ENCODE assay signal across 11 cellular contexts in the genomic region with DNA sequence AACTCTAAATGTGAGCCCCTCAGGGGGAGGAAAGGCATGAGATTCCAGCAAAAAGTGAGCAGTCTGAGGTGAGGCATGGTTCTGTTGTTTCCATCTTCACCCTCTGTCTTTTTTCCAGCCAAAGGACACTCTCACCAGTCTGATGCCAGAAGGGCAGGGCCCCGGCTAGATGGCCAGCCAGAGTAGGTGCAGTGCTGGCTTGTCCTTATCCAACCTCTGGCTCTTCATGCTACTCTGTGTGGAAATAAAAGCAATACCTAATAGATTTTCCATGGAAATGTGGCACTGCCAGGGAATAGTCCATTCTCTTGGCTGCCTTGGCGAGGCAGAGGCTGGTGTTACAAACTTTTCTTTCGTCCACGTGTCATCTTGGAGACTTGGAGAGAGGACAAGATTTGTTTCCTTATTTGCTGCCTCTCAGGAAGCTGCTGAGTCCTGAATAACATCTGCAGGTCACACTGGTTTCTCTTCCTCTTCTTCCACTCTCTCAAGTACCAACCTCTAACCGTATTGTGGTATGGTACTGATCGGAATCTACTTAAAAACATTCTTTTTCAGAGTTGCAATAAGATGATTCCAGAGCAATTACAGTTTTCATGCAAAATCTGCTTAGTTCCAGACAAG. TPM values are rescaled to one million over a fixed set of nuclear protein-coding genes. Genes with fewer than 3 reads are reported as not detected.
A peak's percentile ranks its signal among the peaks of the same experiment; 100 is the strongest.
DNase-seq lines count a peak whose midpoint lies in the region; ATAC-seq, FAIRE-seq and TF ChIP-seq lines count a peak whose summit lies in the region.
"Had no signal": no experiment of that assay in that cellular context is flagged by ENCODE, and none has a peak within 500 bp of the region (broad histone marks: within the 10 kb centered on the region; RNA-seq: fewer than 3 reads in every experiment).

No MANE protein-coding gene starts in this region.

- H3K9ac ChIP-seq in BLaER1 = peak overlapping the region; percentile 7; the same call in 1 of the 2 replicates
- H3K9ac ChIP-seq in GM12878 (ENCODE audit: control insufficient read depth, insufficient read depth, low read length) = no peak overlapping the region

- H3K27me3 ChIP-seq in BLaER1 (no peaks in the 10 kb centered on the region), GM12878 (replicated peaks in 1 of 2; ENCODE audit: control insufficient read depth in 2 of 2, insufficient read depth in 2 of 2, low read length in 1 of 2) (no peaks in the 10 kb centered on the region; a peak in 1 of 4 replicates)
- H3K27me3 ChIP-seq in effector memory CD4-positive, alpha-beta T cell (replicated peaks; ENCODE audit: control insufficient read depth, insufficient read depth, low read length, poor library complexity, severe bottlenecking) = no peaks in the 10 kb centered on the region

- H2AFZ ChIP-seq in GM12878 (ENCODE audit: control insufficient read depth, low read depth, low read length) = peak overlapping the region; percentile 9; the same call in 1 of the 2 replicates

- BruUV-seq in GM12878 (replicated peaks; lab: Mats Ljungman, UMichigan) = no TSS peak

- TF ChIP-seq POLR2A in GM12878 (IDR thresholded peaks at IDR 0.05; ENCODE audit: low read depth, low read length) = no peak

- RAD21 ChIA-PET in GM12878 (lab: Charles Lee; ENCODE audit: unreplicated experiment) = interaction anchor here (1.0 kb wide), 1 partner anchor 82 kb away, joined by 3 read pairs; no protein-coding TSS in a partner anchor

- no peaks in the 10 kb centered on the region for H3K79me2 ChIP-seq in GM12878 (ENCODE audit: control insufficient read depth, insufficient read depth, low read length)

- peak; percentile 85 for FAIRE-seq in GM12878 (lab: Jason Lieb, UNC)

- H3K9me3 ChIP-seq in BLaER1 (no peaks in the 10 kb centered on the region), GM12878 (replicated peaks; ENCODE audit: control insufficient read depth, insufficient read depth, low read length) (no peaks in the 10 kb centered on the region)
- no peaks in the 10 kb centered on the region for H3K9me3 ChIP-seq in effector memory CD4-positive, alpha-beta T cell (ENCODE audit: control insufficient read depth, low read length)

- H3K4me2 ChIP-seq in BLaER1 (peak overlapping the region; percentile 60), GM12878 (ENCODE audit: control insufficient read depth, insufficient read depth) (peak overlapping the region; percentile 44; the same call in 1 of the 2 replicates)

- H3K36me3 ChIP-seq in BLaER1 = peaks cover 24% of the 10 kb centered on the region
- no peaks in the 10 kb centered on the region for H3K36me3 ChIP-seq in GM12878 (ENCODE audit: control insufficient read depth in 2 of 2, insufficient read depth in 2 of 2, low read length in 1 of 2)
- peaks cover 5% of the 10 kb centered on the region for H3K36me3 ChIP-seq in effector memory CD4-positive, alpha-beta T cell (ENCODE audit: control insufficient read depth, insufficient read depth, low read length)

- H4K20me1 ChIP-seq in BLaER1 (no peaks in the 10 kb centered on the region), GM12878 (ENCODE audit: control insufficient read depth, insufficient read depth) (no peaks in the 10 kb centered on the region)

- in situ Hi-C loops in GM12878 (cut with MboI) = no loop called here

- H3K4me1 ChIP-seq in BLaER1 (peaks cover 48% of the 10 kb centered on the region), GM12878 (ENCODE audit: control insufficient read depth, insufficient read depth, low read length) (peaks cover 8% of the 10 kb centered on the region)
- H3K4me1 ChIP-seq in effector memory CD4-positive, alpha-beta T cell (ENCODE audit: control insufficient read depth, insufficient read depth, low read length, poor library complexity, severe bottlenecking) = no peaks in the 10 kb centered on the region

- DNase-seq in GM12878 (ENCODE audit: low read depth, low spot score) = peak; percentile 42
- DNase-seq in effector memory CD4-positive, alpha-beta T cell = no peak
- no peak for DNase-seq in DMS153 treated with DMSO at 0.1 percent for 48 hours (lab: John Stamatoyannopoulos, UW; ENCODE audit: unreplicated experiment)
- no peak for DNase-seq in NCI-H446 treated with DMSO at 0.1 percent for 48 hours (lab: John Stamatoyannopoulos, UW)
- DNase-seq in GM19240 (ENCODE audit: insufficient read length, low spot score) = no peak
- DNase-seq: GOT3 had no signal

- H3K27ac ChIP-seq in BLaER1 (peak overlapping the region; percentile 67), GM12878 (ENCODE audit: control insufficient read depth, insufficient read depth) (no peak overlapping the region)
- no peak overlapping the region for H3K27ac ChIP-seq in effector memory CD4-positive, alpha-beta T cell (ENCODE audit: insufficient read depth, low read length, poor library complexity, severe bottlenecking)

- TF ChIP-seq EP300 in GM12878 (IDR thresholded peaks at IDR 0.05; ENCODE audit: borderline replicate concordance in 1 of 2, control insufficient read depth in 1 of 2, low read depth in 2 of 2, low read length in 2 of 2) = no peak

- peak; percentile 85 for ATAC-seq in GM19463 (IDR thresholded peaks at IDR 0.05; ENCODE audit: unreplicated experiment)
- ATAC-seq in HG03280 (IDR thresholded peaks at IDR 0.05; ENCODE audit: unreplicated experiment) = peak; percentile 80
- ATAC-seq in GM12878 = peak; percentile 93

- SMC1A ChIA-PET in GM12878 (lab: Charles Lee; ENCODE audit: uncharacterized antibody, unreplicated experiment) = no interaction called here

- POLR2A ChIA-PET in GM12878 (lab: Charles Lee) = no interaction called here

- no peak for TF ChIP-seq RAD21 in GM12878 (IDR thresholded peaks at IDR 0.05; ENCODE audit: insufficient read depth, low read depth, low read length)

- 44% methylated on average over 6 of the region's 6 CpGs for WGBS in GM12878 (ENCODE audit: insufficient coverage, insufficient replicate concordance, low lambda C conversion rate, missing lambda C conversion rate)

- no peak for TF ChIP-seq CTCF in GM12878 (IDR thresholded peaks at IDR 0.05 in 2 of 3, conservative IDR thresholded peaks at IDR 0.05 in 1 of 3; ENCODE audit: control insufficient read depth in 2 of 3, extremely low read depth in 1 of 3, insufficient read depth in 1 of 3, low read depth in 3 of 3, low read length in 3 of 3)

- intact Hi-C loops in GM12878 (cut with micrococcal nuclease; ENCODE audit: unreplicated experiment) = no loop called here

- CTCF ChIA-PET in GM12878 (lab: Yijun Ruan, JAX) = interaction anchor here (0.6 kb wide), 1 partner anchor 20 kb away, joined by 3 read pairs; no protein-coding TSS in a partner anchor

- H3K4me3 ChIP-seq in BLaER1 = no peak overlapping the region
- no peak overlapping the region; the same call in 1 of the 2 replicates for H3K4me3 ChIP-seq in GM12878
- H3K4me3 ChIP-seq in effector memory CD4-positive, alpha-beta T cell (ENCODE audit: insufficient read depth, low read depth, low read length, poor library complexity, severe bottlenecking) = no peak overlapping the region

RNA-seq across cellular contexts. Expression of a gene that starts 17.1 kb away (rescaled TPM):
- total RNA-seq in GM12878 (2013; cell fraction: nucleolus; rRNA removed) = 0.98 TPM in 1 of 2 replicates, not detected in the other
- total RNA-seq in GM12878 (2014; rRNA removed) (0.05 and 0.06 TPM in 2 replicates), GM12878 (2014; rRNA removed; fragmentation: Illumina TruSeq; extraction: Trizol) (not detected in 2 replicates), GM12878 (2021) (not detected in 2 replicates)
- polyA plus RNA-seq in GM12878 (2011; ENCODE audit: low read depth) = not detected
- polyA plus RNA-seq in GM12878 (2011; rRNA removed) (not detected in 2 replicates), GM12878 (2014; fragmentation: Illumina TruSeq; extraction: Trizol) (not detected in 2 replicates), GM12878 (2014; fragmentation: Nextera tagmentation; extraction: Ambion mirVana) (not detected), GM12878 (2014; rRNA removed) (not detected in 2 replicates), GM12878 (2016; fragmentation: Nextera tagmentation; extraction: Ambion mirVana) (not detected)
- polyA plus RNA-seq in GM12878 (2011; cell fraction: cytosol; rRNA removed) = not detected in 2 replicates
- polyA plus RNA-seq in GM12878 (2011; cell fraction: nucleus; rRNA removed) = 0.07 and 0.10 TPM in 2 replicates
- polyA plus RNA-seq in GM12878 (2012) = not detected in 2 replicates
- polyA minus RNA-seq in GM12878 (2011; rRNA and poly(A)+ RNA removed) = not detected in 2 replicates
- not detected in 2 replicates for polyA minus RNA-seq in GM12878 (2011; cell fraction: cytosol; rRNA and poly(A)+ RNA removed)
- not detected in 2 replicates for polyA minus RNA-seq in GM12878 (2011; cell fraction: nucleus; rRNA and poly(A)+ RNA removed)
- total RNA-seq: NCI-H460 had no signal

RNA-seq across cellular contexts. Expression of a gene that starts 24.9 kb away (rescaled TPM):
- total RNA-seq in GM12878 (2013; cell fraction: nucleolus; rRNA removed) = not detected in 2 replicates
- total RNA-seq in GM12878 (2014; rRNA removed) (0.22 and 0.34 TPM in 2 replicates), GM12878 (2014; rRNA removed; fragmentation: Illumina TruSeq; extraction: Trizol) (not detected in 2 replicates), GM12878 (2021) (not detected in 2 replicates)
- polyA plus RNA-seq in GM12878 (2011; ENCODE audit: low read depth) = not detected
- polyA plus RNA-seq in GM12878 (2011; rRNA removed) (not detected in 2 replicates), GM12878 (2014; fragmentation: Illumina TruSeq; extraction: Trizol) (0.04 TPM in 1 of 2 replicates, not detected in the other), GM12878 (2014; fragmentation: Nextera tagmentation; extraction: Ambion mirVana) (not detected), GM12878 (2014; rRNA removed) (0.14 TPM in 1 of 2 replicates, not detected in the other), GM12878 (2016; fragmentation: Nextera tagmentation; extraction: Ambion mirVana) (not detected)
- polyA plus RNA-seq in GM12878 (2011; cell fraction: cytosol; rRNA removed) = not detected in 2 replicates
- polyA plus RNA-seq in GM12878 (2011; cell fraction: nucleus; rRNA removed) = 0.07 and 0.15 TPM in 2 replicates
- not detected in 2 replicates for polyA plus RNA-seq in GM12878 (2012)
- not detected in 2 replicates for polyA minus RNA-seq in GM12878 (2011; rRNA and poly(A)+ RNA removed)
- not detected in 2 replicates for polyA minus RNA-seq in GM12878 (2011; cell fraction: cytosol; rRNA and poly(A)+ RNA removed)
- 0.36 and 0.96 TPM in 2 replicates for polyA minus RNA-seq in GM12878 (2011; cell fraction: nucleus; rRNA and poly(A)+ RNA removed)
- total RNA-seq: NCI-H460 had no signal
- polyA plus RNA-seq: neural cell had no signal

RNA-seq across cellular contexts. Expression of a gene that starts 31.0 kb away (rescaled TPM):
- total RNA-seq in GM12878 (2013; cell fraction: nucleolus; rRNA removed) = 38.2 and 49.3 TPM in 2 replicates
- 82.9 and 107 TPM in 2 replicates for total RNA-seq in GM12878 (2014; rRNA removed)
- 72.5 and 75.0 TPM in 2 replicates for total RNA-seq in GM12878 (2014; rRNA removed; fragmentation: Illumina TruSeq; extraction: Trizol)
- total RNA-seq in GM12878 (2021) = 135 and 147 TPM in 2 replicates
- 41.7 TPM for polyA plus RNA-seq in GM12878 (2011; ENCODE audit: low read depth)
- 89.0 and 152 TPM in 2 replicates for polyA plus RNA-seq in GM12878 (2011; rRNA removed)
- 120 and 141 TPM in 2 replicates for polyA plus RNA-seq in GM12878 (2011; cell fraction: cytosol; rRNA removed)
- 94.7 and 112 TPM in 2 replicates for polyA plus RNA-seq in GM12878 (2011; cell fraction: nucleus; rRNA removed)
- 77.8 and 83.7 TPM in 2 replicates for polyA plus RNA-seq in GM12878 (2012)
- 80.7 and 98.3 TPM in 2 replicates for polyA plus RNA-seq in GM12878 (2014; fragmentation: Illumina TruSeq; extraction: Trizol)
- 100 to 1,000 TPM; 338 to 341 TPM for polyA plus RNA-seq in GM12878 (2014; fragmentation: Nextera tagmentation; extraction: Ambion mirVana)
- 71.7 and 72.4 TPM in 2 replicates for polyA plus RNA-seq in GM12878 (2014; rRNA removed)
- polyA plus RNA-seq in GM12878 (2016; fragmentation: Nextera tagmentation; extraction: Ambion mirVana) = 100 to 1,000 TPM; 310 to 319 TPM
- polyA minus RNA-seq in GM12878 (2011; rRNA and poly(A)+ RNA removed) = 80.3 and 102 TPM in 2 replicates
- 28.2 and 33.3 TPM in 2 replicates for polyA minus RNA-seq in GM12878 (2011; cell fraction: cytosol; rRNA and poly(A)+ RNA removed)
- polyA minus RNA-seq in GM12878 (2011; cell fraction: nucleus; rRNA and poly(A)+ RNA removed) = 18.7 and 25.0 TPM in 2 replicates

RNA-seq across cellular contexts. Expression of a gene that starts 32.5 kb away (rescaled TPM):
- 39.6 and 43.4 TPM in 2 replicates for total RNA-seq in GM12878 (2013; cell fraction: nucleolus; rRNA removed)
- total RNA-seq in GM12878 (2014; rRNA removed) = 107 and 113 TPM in 2 replicates
- total RNA-seq in GM12878 (2014; rRNA removed; fragmentation: Illumina TruSeq; extraction: Trizol) = 95.5 and 96.3 TPM in 2 replicates
- 133 and 137 TPM in 2 replicates for total RNA-seq in GM12878 (2021)
- 135 TPM for polyA plus RNA-seq in GM12878 (2011; ENCODE audit: low read depth)
- 208 and 217 TPM in 2 replicates for polyA plus RNA-seq in GM12878 (2011; rRNA removed)
- polyA plus RNA-seq in GM12878 (2011; cell fraction: cytosol; rRNA removed) = 254 and 256 TPM in 2 replicates
- polyA plus RNA-seq in GM12878 (2011; cell fraction: nucleus; rRNA removed) = 155 and 184 TPM in 2 replicates
- polyA plus RNA-seq in GM12878 (2012) = 86.9 and 87.3 TPM in 2 replicates
- polyA plus RNA-seq in GM12878 (2014; fragmentation: Illumina TruSeq; extraction: Trizol) = 99.6 and 111 TPM in 2 replicates
- 100 to 1,000 TPM in 1 of 2 experiments, 10 to 100 TPM in 1; 22.3 to 101 TPM for polyA plus RNA-seq in GM12878 (2014; fragmentation: Nextera tagmentation; extraction: Ambion mirVana)
- polyA plus RNA-seq in GM12878 (2014; rRNA removed) = 166 and 179 TPM in 2 replicates
- polyA plus RNA-seq in GM12878 (2016; fragmentation: Nextera tagmentation; extraction: Ambion mirVana) = 100 to 1,000 TPM; 176 to 186 TPM
- polyA minus RNA-seq in GM12878 (2011; rRNA and poly(A)+ RNA removed) = 136 and 156 TPM in 2 replicates
- polyA minus RNA-seq in GM12878 (2011; cell fraction: cytosol; rRNA and poly(A)+ RNA removed) = 27.4 and 40.3 TPM in 2 replicates
- 45.7 and 55.5 TPM in 2 replicates for polyA minus RNA-seq in GM12878 (2011; cell fraction: nucleus; rRNA and poly(A)+ RNA removed)

RNA-seq across cellular contexts. Expression of a gene that starts 32.6 kb away (rescaled TPM):
- 10.4 and 10.9 TPM in 2 replicates for total RNA-seq in GM12878 (2013; cell fraction: nucleolus; rRNA removed)
- 26.0 and 26.3 TPM in 2 replicates for total RNA-seq in GM12878 (2014; rRNA removed)
- 19.5 and 21.8 TPM in 2 replicates for total RNA-seq in GM12878 (2014; rRNA removed; fragmentation: Illumina TruSeq; extraction: Trizol)
- 20.0 and 20.6 TPM in 2 replicates for total RNA-seq in GM12878 (2021)
- 70.4 TPM for polyA plus RNA-seq in GM12878 (2011; ENCODE audit: low read depth)
- 28.0 and 29.9 TPM in 2 replicates for polyA plus RNA-seq in GM12878 (2011; rRNA removed)
- polyA plus RNA-seq in GM12878 (2011; cell fraction: cytosol; rRNA removed) = 32.2 and 32.3 TPM in 2 replicates
- 16.8 and 17.9 TPM in 2 replicates for polyA plus RNA-seq in GM12878 (2011; cell fraction: nucleus; rRNA removed)
- 16.2 and 18.2 TPM in 2 replicates for polyA plus RNA-seq in GM12878 (2012)
- polyA plus RNA-seq in GM12878 (2014; fragmentation: Illumina TruSeq; extraction: Trizol) = 21.3 and 21.8 TPM in 2 replicates
- polyA plus RNA-seq in GM12878 (2014; fragmentation: Nextera tagmentation; extraction: Ambion mirVana) = 10 to 100 TPM; 25.4 to 46.4 TPM
- polyA plus RNA-seq in GM12878 (2014; rRNA removed) = 15.6 and 18.4 TPM in 2 replicates
- polyA plus RNA-seq in GM12878 (2016; fragmentation: Nextera tagmentation; extraction: Ambion mirVana) = 10 to 100 TPM; 31.4 to 32.5 TPM
- 42.4 and 46.7 TPM in 2 replicates for polyA minus RNA-seq in GM12878 (2011; rRNA and poly(A)+ RNA removed)
- 8.2 and 9.4 TPM in 2 replicates for polyA minus RNA-seq in GM12878 (2011; cell fraction: cytosol; rRNA and poly(A)+ RNA removed)
- 6.5 and 10.8 TPM in 2 replicates for polyA minus RNA-seq in GM12878 (2011; cell fraction: nucleus; rRNA and poly(A)+ RNA removed)
